12 cellular contexts compared by ENCODE assay signal in genomic region chr2:139142252-139142651, GRCh38.
DNase-seq lines count a peak whose midpoint lies in the region; ATAC-seq and TF ChIP-seq lines count a peak whose summit lies in the region.
"Had no signal": no experiment of that assay in that cellular context is flagged by ENCODE, and none has a peak within 500 bp of the region (broad histone marks: within the 10 kb centered on the region; RNA-seq: fewer than 3 reads in every experiment).

No MANE protein-coding gene starts in this region.

- RAD21 ChIA-PET in HCT116 (lab: Charles Lee; ENCODE audit: low non-redundant PET in 1 of 2, low total read pairs in 2 of 2, uncharacterized antibody in 2 of 2, unreplicated experiment in 2 of 2), result no interaction called here

- ATAC-seq in HCT116, result no peak
- ATAC-seq in HG02759 (IDR thresholded peaks at IDR 0.05; ENCODE audit: unreplicated experiment), result no peak
- ATAC-seq: T-helper 17 cell had no signal

- no peaks in the 10 kb centered on the region for H3K9me2 ChIP-seq in HCT116 (ENCODE audit: insufficient read depth)

- in situ Hi-C loops in mammary epithelial cell (cut with MboI; ENCODE audit: low sequenced_read_pairs in 2 of 2), result no loop called here

- TF ChIP-seq POLR2A in HCT116 (IDR thresholded peaks at IDR 0.05; ENCODE audit: borderline replicate concordance, extremely low read depth, insufficient read depth, insufficient read length), result no peak

- POLR2A ChIA-PET in HCT116 (lab: Charles Lee), result no interaction called here

- no peak overlapping the region for H2AFZ ChIP-seq in HCT116 (ENCODE audit: low read depth, low read length, poor library complexity, severe bottlenecking)
- no peak overlapping the region for H2AFZ ChIP-seq in mammary epithelial cell (ENCODE audit: low read depth, low read length)

- peak; percentile 3 for DNase-seq in HCT116 (ENCODE audit: low read depth, low spot score)
- peak; percentile 36 for DNase-seq in NCI-H460 (ENCODE audit: extremely low read depth, low read depth)
- peak; percentile 24 for DNase-seq in mammary epithelial cell
- peak; percentile 35 to 37 for DNase-seq in lung microvascular endothelial cell (ENCODE audit: low read depth in 2 of 2)
- DNase-seq in NCI-H1048 (lab: John Stamatoyannopoulos, UW), result no peak
- no peak for DNase-seq in DMS153 (lab: John Stamatoyannopoulos, UW)
- no peak for DNase-seq in activated T-cell treated with anti-CD3 and anti-CD28 coated beads, Interleukin-2, amount 50 U/mL, for 48 hours
- DNase-seq: NCI-H526, T-helper 17 cell, tibial artery had no signal

- TF ChIP-seq CTCF in HCT116 (IDR thresholded peaks at IDR 0.05 in 2 of 3, conservative IDR thresholded peaks at IDR 0.05 in 1 of 3; ENCODE audit: borderline replicate concordance in 1 of 3, insufficient read depth in 1 of 3, low read depth in 2 of 3, low read length in 2 of 3) (no peak), mammary epithelial cell (conservative IDR thresholded peaks at IDR 0.05 in 1 of 2, IDR thresholded peaks at IDR 0.05 in 1 of 2; ENCODE audit: extremely low read depth in 1 of 2, insufficient read depth in 1 of 2, low read depth in 1 of 2, low read length in 2 of 2) (no peak)

- H3K27me3 ChIP-seq in HCT116 (ENCODE audit: insufficient read depth, low read length) (no peaks in the 10 kb centered on the region), mammary epithelial cell (ENCODE audit: insufficient read depth, low read length) (no peaks in the 10 kb centered on the region)
- H3K27me3 ChIP-seq: tibial artery had no signal

- CTCF ChIA-PET in HCT116 (lab: Charles Lee) (no interaction called here), mammary epithelial cell (lab: Charles Lee; ENCODE audit: low non-redundant PET) (no interaction called here)

- H3K9me3 ChIP-seq in HCT116 (ENCODE audit: control insufficient read depth in 1 of 2, insufficient read depth in 1 of 2, low read depth in 1 of 2, low read length in 2 of 2) (no peaks in the 10 kb centered on the region), mammary epithelial cell (replicated peaks; ENCODE audit: insufficient read depth, low read length) (no peaks in the 10 kb centered on the region)
- H3K9me3 ChIP-seq: prostate gland, tibial artery had no signal

- H3K79me2 ChIP-seq in HCT116 (ENCODE audit: insufficient read depth, low read length) (no peaks in the 10 kb centered on the region), mammary epithelial cell (ENCODE audit: insufficient read depth, low read length) (no peaks in the 10 kb centered on the region)

- intact Hi-C loops in HCT116 (cut with micrococcal nuclease), result no loop called here
- intact Hi-C loops in mammary epithelial cell (cut with micrococcal nuclease), result no loop called here

- H3K4me3 ChIP-seq in HCT116 (replicated peaks in 1 of 2; ENCODE audit: low read depth in 1 of 2, low read length in 2 of 2) (no peak overlapping the region), mammary epithelial cell (replicated peaks in 1 of 3; ENCODE audit: insufficient read depth in 1 of 3, low read depth in 2 of 3, low read length in 3 of 3) (no peak overlapping the region)
- H3K4me3 ChIP-seq: prostate gland, tibial artery had no signal

- H3K27ac ChIP-seq in HCT116 (ENCODE audit: low read depth, low read length) (no peak overlapping the region), mammary epithelial cell (ENCODE audit: insufficient read depth, low read depth, low read length) (no peak overlapping the region)
- H3K27ac ChIP-seq: prostate gland, tibial artery had no signal

- BruUV-seq in HCT116 (replicated peaks; lab: Mats Ljungman, UMichigan) (no TSS peak), mammary epithelial cell (replicated peaks; lab: Mats Ljungman, UMichigan) (no TSS peak)

- H3K9ac ChIP-seq in HCT116 (ENCODE audit: low read length) (no peak overlapping the region), mammary epithelial cell (ENCODE audit: insufficient read depth, low read length) (no peak overlapping the region)

- no peak overlapping the region for H3K4me2 ChIP-seq in HCT116 (ENCODE audit: low read length)
- H3K4me2 ChIP-seq in mammary epithelial cell (ENCODE audit: insufficient read depth, low read depth, low read length), result no peak overlapping the region

- H3K4me1 ChIP-seq in HCT116 (ENCODE audit: control insufficient read depth in 1 of 2, insufficient read depth in 2 of 2, low read length in 2 of 2), result no peaks in the 10 kb centered on the region
- no peaks in the 10 kb centered on the region for H3K4me1 ChIP-seq in mammary epithelial cell (ENCODE audit: insufficient read depth, low read length)
- H3K4me1 ChIP-seq: prostate gland, tibial artery had no signal

- H3K36me3 ChIP-seq in HCT116 (ENCODE audit: control insufficient read depth in 1 of 2, insufficient read depth in 2 of 2, low read length in 2 of 2) (no peaks in the 10 kb centered on the region), mammary epithelial cell (ENCODE audit: insufficient read depth, low read length) (no peaks in the 10 kb centered on the region)
- H3K36me3 ChIP-seq: prostate gland, tibial artery had no signal

- no peak for TF ChIP-seq RAD21 in HCT116 (IDR thresholded peaks at IDR 0.05; ENCODE audit: low read depth)

- H4K20me1 ChIP-seq in HCT116 (ENCODE audit: insufficient read depth) (no peaks in the 10 kb centered on the region), mammary epithelial cell (ENCODE audit: insufficient read depth, low read length) (no peaks in the 10 kb centered on the region)

- dilution Hi-C loops in mammary epithelial cell (cut with HindIII; ENCODE audit: low sequenced_read_pairs), result no loop called here

- 18% methylated on average over 2 of the region's 2 CpGs for WGBS in mammary epithelial cell (ENCODE audit: low coverage, missing lambda C conversion rate)

TF ChIP-seq in HCT116, 20 proteins besides CTCF, POLR2A, EP300 and RAD21:
- TF ChIP-seq YY1 (IDR thresholded peaks at IDR 0.05; ENCODE audit: extremely low read depth, insufficient replicate concordance, low read depth, low read length) (no peak), REST (IDR thresholded peaks at IDR 0.05; ENCODE audit: low read depth) (peak; percentile 85), POLR2AphosphoS5 (IDR thresholded peaks at IDR 0.05; ENCODE audit: low read depth, low read length) (no peak)
TF ChIP-seq in HCT116: peak in this region for 1.

Comparison
In these comparisons a context has a peak if more than half of its experiments do, and no peak if none do; other contexts are left out.
1. DNase-seq: peak in HCT116 (single experiment), NCI-H460 (single experiment), mammary epithelial cell (single experiment) and lung microvascular endothelial cell (2 of 2); none in NCI-H1048 (single experiment), DMS153 (single experiment) and activated T-cell treated with anti-CD3 and anti-CD28 coated beads, Interleukin-2, amount 50 U/mL, for 48 hours (0 of 2).